Comparison of ENCODE assay signal across 9 cellular contexts in genomic region chr3:39147374-39147709, GRCh38. TPM values are rescaled to one million over a fixed set of nuclear protein-coding genes. Genes with fewer than 3 reads are reported as not detected.
A peak's percentile ranks its signal among the peaks of the same experiment; 100 is the strongest.
DNase-seq lines count a peak whose midpoint lies in the region; ATAC-seq and TF ChIP-seq lines count a peak whose summit lies in the region.
"Had no signal": no experiment of that assay in that cellular context is flagged by ENCODE, and none has a peak within 500 bp of the region (broad histone marks: within the 10 kb centered on the region; RNA-seq: fewer than 3 reads in every experiment).

No MANE protein-coding gene starts in this region.

- H2AFZ ChIP-seq in smooth muscle cell (ENCODE audit: low read depth) = no peak overlapping the region

- H3K27me3 ChIP-seq in NT2/D1 (ENCODE audit: insufficient read depth, insufficient read length) = no peaks in the 10 kb centered on the region
- no peaks in the 10 kb centered on the region for H3K27me3 ChIP-seq in smooth muscle cell (ENCODE audit: low read depth)

- DNase-seq in NT2/D1 (ENCODE audit: low read depth, low spot score) (no peak), epithelial cell of proximal tubule (ENCODE audit: low read depth) (no peak), smooth muscle cell (lab: John Stamatoyannopoulos, UW; ENCODE audit: unreplicated experiment) (no peak), NK-92 (lab: John Stamatoyannopoulos, UW; ENCODE audit: unreplicated experiment) (no peak), glomerular visceral epithelial cell (ENCODE audit: extremely low spot score) (no peak)

- ATAC-seq in GM19351 (IDR thresholded peaks at IDR 0.05; ENCODE audit: unreplicated experiment) (peak; percentile 3), GM21737 (IDR thresholded peaks at IDR 0.05; ENCODE audit: unreplicated experiment) (no peak), HG03097 (IDR thresholded peaks at IDR 0.05; ENCODE audit: low FRiP score, unreplicated experiment) (no peak)

- H3K9ac ChIP-seq in NT2/D1 (ENCODE audit: insufficient read length, low read depth) (peak overlapping the region; percentile 58), smooth muscle cell (ENCODE audit: low read depth) (peak overlapping the region; percentile 74)

- H3K4me3 ChIP-seq in NT2/D1 (ENCODE audit: insufficient read length, low read depth) (no peak overlapping the region), epithelial cell of proximal tubule (ENCODE audit: low read depth, low read length) (peak overlapping the region; percentile 26), smooth muscle cell (peak overlapping the region; percentile 80)
- H3K4me3 ChIP-seq: SK-N-MC had no signal

- peaks cover 45% of the 10 kb centered on the region for H3K4me1 ChIP-seq in NT2/D1 (ENCODE audit: insufficient read depth, insufficient read length)
- peaks cover 34% of the 10 kb centered on the region for H3K4me1 ChIP-seq in smooth muscle cell (ENCODE audit: low read depth)

- H3K9me3 ChIP-seq in NT2/D1 (ENCODE audit: insufficient read depth, low read length) (no peaks in the 10 kb centered on the region), smooth muscle cell (replicated peaks; ENCODE audit: low read depth) (no peaks in the 10 kb centered on the region)

- peaks cover 62% of the 10 kb centered on the region for H3K36me3 ChIP-seq in NT2/D1 (ENCODE audit: insufficient read depth, insufficient read length, low read length)
- peaks cover 18% of the 10 kb centered on the region for H3K36me3 ChIP-seq in smooth muscle cell (ENCODE audit: low read depth)

- TF ChIP-seq CTCF in epithelial cell of proximal tubule (conservative IDR thresholded peaks at IDR 0.05; ENCODE audit: low read depth, low read length) (no peak), smooth muscle cell (IDR thresholded peaks at IDR 0.05; ENCODE audit: borderline replicate concordance, insufficient read depth, poor library complexity, severe bottlenecking) (no peak)

- peaks cover 66% of the 10 kb centered on the region for H3F3A ChIP-seq in smooth muscle cell (ENCODE audit: low read depth)

- WGBS in smooth muscle cell (ENCODE audit: low lambda C conversion rate) = 4% methylated on average over 5 of the region's 5 CpGs

- H3K27ac ChIP-seq in smooth muscle cell (ENCODE audit: low read depth) = peak overlapping the region; percentile 97

- peaks cover 86% of the 10 kb centered on the region for H3K79me2 ChIP-seq in smooth muscle cell (ENCODE audit: low read depth)

- peaks cover 100% of the 10 kb centered on the region for H4K20me1 ChIP-seq in smooth muscle cell (ENCODE audit: low read depth)

- peak overlapping the region; percentile 87 for H3K4me2 ChIP-seq in smooth muscle cell

RNA-seq across cellular contexts. Expression of gene CSRNP1, which starts 6.0 kb away (rescaled TPM):
- 11.5 and 12.7 TPM in 2 replicates for total RNA-seq in epithelial cell of proximal tubule
- total RNA-seq in smooth muscle cell = 124 and 159 TPM in 2 replicates
- polyA plus RNA-seq in smooth muscle cell = 198 and 252 TPM in 2 replicates

RNA-seq across cellular contexts. Expression of gene TTC21A, which starts 39.9 kb away (rescaled TPM):
- total RNA-seq in epithelial cell of proximal tubule (0.58 and 0.86 TPM in 2 replicates), smooth muscle cell (1.7 and 2.3 TPM in 2 replicates)
- 10.2 and 10.6 TPM in 2 replicates for polyA plus RNA-seq in smooth muscle cell

RNA-seq across cellular contexts. Expression of gene GORASP1, which starts 39.9 kb away (rescaled TPM):
- 17.6 and 38.8 TPM in 2 replicates for total RNA-seq in epithelial cell of proximal tubule
- 27.6 and 29.5 TPM in 2 replicates for total RNA-seq in smooth muscle cell
- 41.6 and 57.0 TPM in 2 replicates for polyA plus RNA-seq in smooth muscle cell

RNA-seq across cellular contexts. Expression of gene XIRP1, which starts 45.1 kb away (rescaled TPM):
- total RNA-seq in epithelial cell of proximal tubule (0.12 TPM in 1 of 2 replicates, not detected in the other), smooth muscle cell (0.13 and 0.31 TPM in 2 replicates)
- polyA plus RNA-seq in smooth muscle cell = 0.60 and 0.75 TPM in 2 replicates
